ENCODE assay signal across 10 cellular contexts in genomic region chr9:133127340-133127981, GRCh38. TPM values are rescaled to one million over a fixed set of nuclear protein-coding genes. Genes with fewer than 3 reads are reported as not detected.
DNase-seq lines count a peak whose midpoint lies in the region; ATAC-seq and TF ChIP-seq lines count a peak whose summit lies in the region.
"Had no signal": no experiment of that assay in that cellular context is flagged by ENCODE, and none has a peak within 500 bp of the region (broad histone marks: within the 10 kb centered on the region; RNA-seq: fewer than 3 reads in every experiment).

No MANE protein-coding gene starts in this region.

- peak; percentile 65 for DNase-seq in activated CD8-positive, alpha-beta memory T cell treated with anti-CD3 and anti-CD28 coated beads, Interleukin-2, amount 50 U/mL, for 4 hours
- no peak for DNase-seq in activated CD8-positive, alpha-beta memory T cell treated with anti-CD3 and anti-CD28 coated beads for 24 hours
- peak in 2 of 61 donors; percentile 12 to 22 for DNase-seq in caudate nucleus (lab: John Stamatoyannopoulos, UW)
- peak; percentile 80 for DNase-seq in lung (ENCODE audit: low spot score)
- DNase-seq in upper lobe of left lung: peak; percentile 90 to 91
- DNase-seq in NCI-H446 (lab: John Stamatoyannopoulos, UW): no peak
- DNase-seq in NCI-H1417 treated with DMSO at 0.1 percent for 48 hours (lab: John Stamatoyannopoulos, UW): no peak
- DNase-seq in D341Med (ENCODE audit: low spot score): no peak

- H3K4me3 ChIP-seq in lung: no peak overlapping the region
- H3K4me3 ChIP-seq in upper lobe of left lung: peak overlapping the region in 1 of 4 donors; percentile 25

- H3K9me3 ChIP-seq in lung (ENCODE audit: control insufficient read depth in 2 of 2, insufficient read depth in 1 of 2, low read length in 1 of 2) (no peaks in the 10 kb centered on the region), upper lobe of left lung (no peaks in the 10 kb centered on the region)

- no peaks in the 10 kb centered on the region for H3K27me3 ChIP-seq in lung (ENCODE audit: control insufficient read depth, insufficient read depth)
- no peaks in the 10 kb centered on the region for H3K27me3 ChIP-seq in upper lobe of left lung

- peaks cover 8 to 30% of the 10 kb centered on the region in 2 donors for H3K4me1 ChIP-seq in lung (ENCODE audit: control insufficient read depth in 2 of 2, insufficient read depth in 2 of 2, low read length in 2 of 2)
- peaks cover 45 to 66% (median 59%) of the 10 kb centered on the region in 4 donors for H3K4me1 ChIP-seq in upper lobe of left lung

- ATAC-seq in lung (ENCODE audit: insufficient read depth, low FRiP score): peak; percentile 38
- ATAC-seq in upper lobe of left lung (ENCODE audit: low FRiP score in 2 of 2): peak; percentile 47 to 83

- H3K36me3 ChIP-seq in lung (ENCODE audit: control insufficient read depth in 2 of 2, insufficient read depth in 2 of 2, low read length in 2 of 2) (no peaks in the 10 kb centered on the region), upper lobe of left lung (no peaks in the 10 kb centered on the region)

- H3K27ac ChIP-seq in caudate nucleus (ENCODE audit: low read depth, low read length) (peak overlapping the region; percentile 90), lung (ENCODE audit: low read depth in 1 of 2, low read length in 1 of 2) (peak overlapping the region; percentile 65 to 76), upper lobe of left lung (peak overlapping the region; percentile 62 to 81 (median 78))
- H3K27ac ChIP-seq: HL-60 had no signal

- TF ChIP-seq EP300 in upper lobe of left lung (IDR thresholded peaks at IDR 0.05): peak in 3 of 4 donors; percentile 68 to 92 (median 81)

- 75 to 90% methylated on average over 23 of the region's 23 CpGs for WGBS in lung, 2 donors
- WGBS in upper lobe of left lung, 2 donors: 59 to 81% methylated on average over 5 to 23 of the region's 23 CpGs

- TF ChIP-seq POLR2A in upper lobe of left lung (IDR thresholded peaks at IDR 0.05): no peak

- TF ChIP-seq CTCF in lung (IDR thresholded peaks at IDR 0.05; ENCODE audit: control extremely low read depth, extremely low read depth) (no peak), upper lobe of left lung (IDR thresholded peaks at IDR 0.05) (peak in 1 of 6 experiments; percentile 12)

RNA-seq across cellular contexts. Expression of gene RALGDS, which starts 6.4 kb away (rescaled TPM):
- total RNA-seq in lung (10 to 100 TPM; 60.7 to 61.1 TPM), upper lobe of left lung (100 to 1,000 TPM in 3 of 6 donors, 10 to 100 TPM in 3; 57.1 to 117 (median 88.9) TPM)
- polyA plus RNA-seq in lung: 100 to 1,000 TPM in 1 of 2 donors, 10 to 100 TPM in 1; 49.5 to 145 TPM

RNA-seq across cellular contexts. Expression of gene GBGT1, which starts 36.3 kb away (rescaled TPM):
- 10 to 100 TPM in 1 of 2 donors, 1 to 10 TPM in 1; 6.1 to 42.9 TPM for total RNA-seq in lung
- polyA plus RNA-seq in lung: 10 to 100 TPM; 14.8 to 31.6 TPM
- total RNA-seq in upper lobe of left lung: 10 to 100 TPM in 5 of 6 donors, 1 to 10 TPM in 1; 9.1 to 71.2 (median 36.0) TPM
- polyA plus RNA-seq: neural cell had no signal

Comparison
In these comparisons a context has a peak if more than half of its experiments do, and no peak if none do; other contexts are left out.
1. DNase-seq: peak in activated CD8-positive, alpha-beta memory T cell treated with anti-CD3 and anti-CD28 coated beads, Interleukin-2, amount 50 U/mL, for 4 hours (single experiment), lung (single experiment) and upper lobe of left lung (2 of 2); none in activated CD8-positive, alpha-beta memory T cell treated with anti-CD3 and anti-CD28 coated beads for 24 hours (single experiment), NCI-H446 (0 of 2), NCI-H1417 treated with DMSO at 0.1 percent for 48 hours (single experiment) and D341Med (single experiment).
2. Peak in every context shown above with its lines, with median percentiles within 50 percentile points of each other: H3K27ac ChIP-seq.